In genomic region chr10:77889277-77889903, GRCh38 we compare ENCODE assay signal across 1 cellular context.
TF ChIP-seq lines count a peak whose summit lies in the region.

No MANE protein-coding gene starts in this region.

TF ChIP-seq in HepG2, 621 proteins besides CTCF, POLR2A, EP300 and RAD21 (continued from another document and continues in another):
- TF ChIP-seq ZBTB49 (CRISPR knock-in tag; IDR thresholded peaks at IDR 0.05; ENCODE audit: borderline replicate concordance) (no peak), PHF8 (CRISPR knock-in tag; IDR thresholded peaks at IDR 0.05) (peak; percentile 53; the same call in 1 of the 2 replicates), ZNF331 (CRISPR knock-in tag; IDR thresholded peaks at IDR 0.05) (peak; percentile 65; the same call in 1 of the 2 replicates), NR2F6 (IDR thresholded peaks at IDR 0.05) (no peak), NR2F6 (CRISPR knock-in tag; IDR thresholded peaks at IDR 0.05) (peak; percentile 48; the same call in 1 of the 2 replicates), ZNF138 (CRISPR knock-in tag; IDR thresholded peaks at IDR 0.05; ENCODE audit: low read depth) (no peak), ZFY (CRISPR knock-in tag; IDR thresholded peaks at IDR 0.05) (peak; percentile 58), ZKSCAN1 (IDR thresholded peaks at IDR 0.05; ENCODE audit: low read length) (no peak), ZNF883 (CRISPR knock-in tag; IDR thresholded peaks at IDR 0.05; ENCODE audit: not compliant biosample characterization) (peak; percentile 16), ZNF577 (CRISPR knock-in tag; IDR thresholded peaks at IDR 0.05; ENCODE audit: borderline replicate concordance, low read depth) (no peak), TFAP4 (IDR thresholded peaks at IDR 0.05; ENCODE audit: borderline replicate concordance, low read depth) (peak; percentile 52; the same call in 1 of the 2 replicates), KLF6 (CRISPR knock-in tag; IDR thresholded peaks at IDR 0.05) (0 out of 2 replicates have a peak, but pooled peaks have one; percentile 23), TRIM24 (CRISPR knock-in tag; IDR thresholded peaks at IDR 0.05) (no peak), MAFK (conservative IDR thresholded peaks at IDR 0.05 in 1 of 2, IDR thresholded peaks at IDR 0.05 in 1 of 2; ENCODE audit: low read length in 2 of 2) (peak; percentile 57 to 69; a peak in 3 of 4 replicates), MED1 (CRISPR knock-in tag; IDR thresholded peaks at IDR 0.05) (peak; percentile 62), ZNF10 (CRISPR knock-in tag; IDR thresholded peaks at IDR 0.05; ENCODE audit: borderline replicate concordance, low read depth) (no peak), FLYWCH1 (CRISPR knock-in tag; IDR thresholded peaks at IDR 0.05) (no peak), BCL6 (CRISPR knock-in tag; IDR thresholded peaks at IDR 0.05) (peak; percentile 44), RCOR2 (CRISPR knock-in tag; IDR thresholded peaks at IDR 0.05) (0 out of 2 replicates have a peak, but pooled peaks have one; percentile 27), ZNF431 (CRISPR knock-in tag; IDR thresholded peaks at IDR 0.05; ENCODE audit: borderline replicate concordance, low read depth) (0 out of 2 replicates have a peak, but pooled peaks have one; percentile 3), FOXK1 (CRISPR knock-in tag; IDR thresholded peaks at IDR 0.05; ENCODE audit: borderline replicate concordance, low read depth) (no peak), ATF2 (CRISPR knock-in tag; IDR thresholded peaks at IDR 0.05) (peak; percentile 49; the same call in 1 of the 2 replicates), IKZF5 (CRISPR knock-in tag; IDR thresholded peaks at IDR 0.05) (0 out of 2 replicates have a peak, but pooled peaks have one; percentile 34), ZNF644 (CRISPR knock-in tag; IDR thresholded peaks at IDR 0.05; ENCODE audit: low read depth) (peak; percentile 80), ZHX2 (IDR thresholded peaks at IDR 0.05; ENCODE audit: low read depth) (no peak), ZHX2 (CRISPR knock-in tag; IDR thresholded peaks at IDR 0.05; ENCODE audit: borderline replicate concordance) (no peak), THRA (CRISPR knock-in tag; IDR thresholded peaks at IDR 0.05; ENCODE audit: borderline replicate concordance) (peak; percentile 93; the same call in 1 of the 2 replicates), NFATC3 (CRISPR knock-in tag; IDR thresholded peaks at IDR 0.05) (no peak), ZNF562 (CRISPR knock-in tag; IDR thresholded peaks at IDR 0.05; ENCODE audit: borderline replicate concordance) (no peak), SALL2 (CRISPR knock-in tag; IDR thresholded peaks at IDR 0.05) (no peak), MIXL1 (CRISPR knock-in tag; IDR thresholded peaks at IDR 0.05) (peak; percentile 89), ATF5 (CRISPR knock-in tag; IDR thresholded peaks at IDR 0.05; ENCODE audit: low read depth) (no peak), IKZF4 (CRISPR knock-in tag; IDR thresholded peaks at IDR 0.05; ENCODE audit: borderline replicate concordance, low read depth, not compliant biosample characterization) (peak; percentile 26), AKNA (CRISPR knock-in tag; IDR thresholded peaks at IDR 0.05; ENCODE audit: borderline replicate concordance) (no peak), ZNF792 (CRISPR knock-in tag; IDR thresholded peaks at IDR 0.05) (0 out of 2 replicates have a peak, but pooled peaks have one; percentile 32), ZNF282 (IDR thresholded peaks at IDR 0.05; ENCODE audit: partially characterized antibody) (no peak), BRD4 (CRISPR knock-in tag; IDR thresholded peaks at IDR 0.05) (no peak), UBTF (CRISPR knock-in tag; IDR thresholded peaks at IDR 0.05) (peak; percentile 30; the same call in 1 of the 2 replicates), GABPB1 (CRISPR knock-in tag; IDR thresholded peaks at IDR 0.05) (0 out of 2 replicates have a peak, but pooled peaks have one; percentile 22)
